In the genomic region with DNA sequence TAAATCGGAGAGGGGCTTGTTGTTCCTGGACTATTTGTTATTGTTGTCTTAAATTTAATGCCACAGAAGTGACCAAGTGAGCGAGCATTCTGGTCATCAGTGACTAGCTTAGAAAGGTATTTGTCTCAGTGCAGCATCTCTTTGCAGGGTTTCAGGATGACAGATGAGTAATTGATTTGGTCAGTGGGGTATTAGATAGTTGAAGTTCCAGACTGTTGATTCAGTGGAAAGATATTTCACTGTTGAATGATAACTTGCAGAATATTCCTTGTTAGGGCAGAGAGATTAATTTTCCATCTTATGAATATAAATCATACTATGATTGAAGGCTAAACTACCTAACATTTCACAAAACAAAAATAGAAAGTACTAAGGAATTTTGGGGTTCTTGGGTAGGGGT, we compare ENCODE assay signal across 10 cellular contexts.
A peak's percentile ranks its signal among the peaks of the same experiment; 100 is the strongest.
DNase-seq lines count a peak whose midpoint lies in the region; ATAC-seq, FAIRE-seq and TF ChIP-seq lines count a peak whose summit lies in the region.
"Had no signal": no experiment of that assay in that cellular context is flagged by ENCODE, and none has a peak within 500 bp of the region (broad histone marks: within the 10 kb centered on the region; RNA-seq: fewer than 3 reads in every experiment).

No MANE protein-coding gene starts in this region.

- H3K4me2 ChIP-seq in A549 (peak overlapping the region; percentile 81), hepatocyte (no peak overlapping the region)

- no peak for TF ChIP-seq POLR2A in A549 (IDR thresholded peaks at IDR 0.05; ENCODE audit: low read length)
- TF ChIP-seq POLR2A in Peyer's patch (IDR thresholded peaks at IDR 0.05), result no peak

- H3K9me2 ChIP-seq in hepatocyte (replicated peaks; ENCODE audit: insufficient read depth), result no peaks in the 10 kb centered on the region

- POLR2A ChIA-PET in A549 (lab: Yijun Ruan, JAX), result interaction anchor here (1.3 to 1.7 kb wide), 2 partner anchors 75 to 80 kb away, joined by 5 to 6 read pairs; no protein-coding TSS in a partner anchor

- CTCF ChIA-PET in A549 (lab: Yijun Ruan, JAX), result interaction anchor here (1.0 to 1.5 kb wide), 3 partner anchors 61 to 122 kb away, joined by 3 read pairs; partner anchors contain the start of gene TRIO

- TF ChIP-seq RAD21 in A549 (conservative IDR thresholded peaks at IDR 0.05 in 1 of 2, IDR thresholded peaks at IDR 0.05 in 1 of 2), result no peak

- FAIRE-seq in A549 (lab: Jason Lieb, UNC), result no peak

- WGBS in A549 (ENCODE audit: missing lambda C conversion rate), result 0% methylated on average over 2 of the region's 2 CpGs
- WGBS in hepatocyte (ENCODE audit: low lambda C conversion rate, missing lambda C conversion rate), result 71% methylated on average over 2 of the region's 2 CpGs

- peaks cover 39% of the 10 kb centered on the region for H4K20me1 ChIP-seq in hepatocyte (ENCODE audit: insufficient read depth, poor library complexity, severe bottlenecking)

- ATAC-seq in A549 (peak; percentile 35 to 55; a peak in 4 of 6 replicates), GM19328 (IDR thresholded peaks at IDR 0.05; ENCODE audit: unreplicated experiment) (no peak), HG03045 (IDR thresholded peaks at IDR 0.05; ENCODE audit: unreplicated experiment) (no peak), HG02571 (IDR thresholded peaks at IDR 0.05; ENCODE audit: unreplicated experiment) (no peak)

- H3K9me3 ChIP-seq in A549, result no peaks in the 10 kb centered on the region
- no peaks in the 10 kb centered on the region for H3K9me3 ChIP-seq in hepatocyte (ENCODE audit: low read depth)
- H3K9me3 ChIP-seq in Peyer's patch, result no peaks in the 10 kb centered on the region
- H3K9me3 ChIP-seq: ovary had no signal

- TF ChIP-seq EP300 in A549 (IDR thresholded peaks at IDR 0.05), result peak; percentile 42 to 62; a peak in 2 of 5 replicates

- H3K79me2 ChIP-seq in hepatocyte, result peaks cover 89% of the 10 kb centered on the region

- H3K27me3 ChIP-seq in hepatocyte (no peaks in the 10 kb centered on the region), Peyer's patch (no peaks in the 10 kb centered on the region)
- H3K27me3 ChIP-seq: ovary had no signal

- H3K4me1 ChIP-seq in A549 (peaks cover 85% of the 10 kb centered on the region), hepatocyte (ENCODE audit: insufficient read depth) (peaks cover 31% of the 10 kb centered on the region), Peyer's patch (peaks cover 0 to 34% (median 7%) of the 10 kb centered on the region in 4 donors)

- H3K27ac ChIP-seq in A549 (peak overlapping the region; percentile 66 to 89), VCaP (peak overlapping the region; percentile 86; the same call in 1 of the 2 replicates), hepatocyte (peak overlapping the region; percentile 39), Peyer's patch (no peak overlapping the region)
- H3K27ac ChIP-seq: ovary had no signal

- H3K4me3 ChIP-seq in A549 (peak overlapping the region; percentile 34; the same call in 1 of the 3 replicates), hepatocyte (no peak overlapping the region), Peyer's patch (no peak overlapping the region)

- TF ChIP-seq CTCF in A549 (IDR thresholded peaks at IDR 0.05), result no peak
- no peak for TF ChIP-seq CTCF in VCaP (conservative IDR thresholded peaks at IDR 0.05)
- no peak for TF ChIP-seq CTCF in hepatocyte (IDR thresholded peaks at IDR 0.05; ENCODE audit: poor library complexity)
- TF ChIP-seq CTCF in Peyer's patch (IDR thresholded peaks at IDR 0.05), result no peak

- no peak overlapping the region for H2AFZ ChIP-seq in hepatocyte

- H3K36me3 ChIP-seq in hepatocyte (replicated peaks; ENCODE audit: insufficient read depth, low read depth) (no peaks in the 10 kb centered on the region), Peyer's patch (no peaks in the 10 kb centered on the region)
- H3K36me3 ChIP-seq: ovary had no signal

- DNase-seq in A549 (ENCODE audit: low read depth in 1 of 2, low spot score in 1 of 2), result peak; percentile 70 to 75
- DNase-seq in HPDE6-E6E7 (ENCODE audit: extremely low spot score), result peak; percentile 58
- no peak for DNase-seq in hepatocyte (ENCODE audit: low spot score)
- no peak for DNase-seq in Peyer's patch
- DNase-seq: NCI-H1436, ovary had no signal

TF ChIP-seq in A549, 52 proteins besides CTCF, POLR2A, EP300 and RAD21:
- TF ChIP-seq HDAC2 (IDR thresholded peaks at IDR 0.05), result no peak
- TF ChIP-seq JUNB (IDR thresholded peaks at IDR 0.05), result peak; percentile 88
- TF ChIP-seq FOSL2 (IDR thresholded peaks at IDR 0.05), result peak; percentile 74
- peak; percentile 93 for TF ChIP-seq FOSL2 (CRISPR knock-in tag; IDR thresholded peaks at IDR 0.05)
- peak; percentile 94; the same call in 1 of the 2 replicates for TF ChIP-seq GATA3 (IDR thresholded peaks at IDR 0.05; ENCODE audit: borderline replicate concordance)
- TF ChIP-seq JUN (IDR thresholded peaks at IDR 0.05), result peak in 1 of 2 experiments; percentile 27; a peak in 1 of 5 replicates
- no peak for TF ChIP-seq REST (IDR thresholded peaks at IDR 0.05)
- peak; percentile 58 for TF ChIP-seq MAX (IDR thresholded peaks at IDR 0.05)
- peak; percentile 47; the same call in 1 of the 2 replicates for TF ChIP-seq PBX3 (IDR thresholded peaks at IDR 0.05)
- no peak for TF ChIP-seq TP53 (CRISPR knock-in tag; IDR thresholded peaks at IDR 0.05)
- peak; percentile 79; the same call in 1 of the 2 replicates for TF ChIP-seq HOXB5 (CRISPR knock-in tag; IDR thresholded peaks at IDR 0.05)
- TF ChIP-seq RCOR1 (IDR thresholded peaks at IDR 0.05; ENCODE audit: low read depth, low read length), result no peak
- TF ChIP-seq ZC3H11A (IDR thresholded peaks at IDR 0.05), result no peak
- peak in 1 of 2 experiments; percentile 51; a peak in 2 of 4 replicates for TF ChIP-seq CEBPB (IDR thresholded peaks at IDR 0.05)
- no peak for TF ChIP-seq ESRRA (IDR thresholded peaks at IDR 0.05; ENCODE audit: borderline replicate concordance, low read length)
- no peak for TF ChIP-seq HEYL (CRISPR knock-in tag; IDR thresholded peaks at IDR 0.05)

Comparison
In these comparisons a context has a peak if more than half of its experiments do, and no peak if none do; other contexts are left out.
1. ATAC-seq: peak in A549 (2 of 2); none in GM19328 (single experiment), HG03045 (single experiment) and HG02571 (single experiment).
2. DNase-seq: peak in A549 (2 of 2) and HPDE6-E6E7 (single experiment); none in hepatocyte (single experiment) and Peyer's patch (0 of 3).
3. H3K27ac ChIP-seq: peak in A549 (2 of 2), VCaP (single experiment) and hepatocyte (single experiment); none in Peyer's patch (0 of 4).